8 cellular contexts compared by ENCODE assay signal in the genomic region with DNA sequence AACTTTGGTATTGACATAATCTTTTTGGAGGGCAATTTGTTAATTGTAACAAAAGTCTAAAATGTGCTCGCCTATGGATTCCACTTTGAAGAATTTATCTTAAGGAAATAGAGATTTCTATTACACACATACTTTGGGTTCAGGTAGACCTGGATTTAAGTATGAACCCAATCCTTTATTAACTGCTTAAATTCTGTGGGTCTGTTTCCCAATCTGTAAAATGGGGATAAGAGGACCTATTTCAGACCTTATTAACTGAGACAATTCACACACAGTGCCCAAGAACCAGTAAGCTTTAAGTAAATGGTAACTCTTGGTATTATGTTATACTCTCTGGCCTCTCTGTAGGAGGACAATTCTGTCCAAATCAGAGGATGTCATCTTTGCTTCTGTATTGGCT. TPM values are rescaled to one million over a fixed set of nuclear protein-coding genes. Genes with fewer than 3 reads are reported as not detected.
DNase-seq lines count a peak whose midpoint lies in the region; TF ChIP-seq lines count a peak whose summit lies in the region.

No MANE protein-coding gene starts in this region.

- no peaks in the 10 kb centered on the region for H3K4me1 ChIP-seq in BE2C
- H3K4me1 ChIP-seq in Loucy (ENCODE audit: insufficient read depth, low read length, poor library complexity, severe bottlenecking) = peaks cover 19% of the 10 kb centered on the region

- H3K27ac ChIP-seq in dorsolateral prefrontal cortex = peak overlapping the region in 57 of 59 donors; percentile 41 to 97 (median 88)

- H3F3A ChIP-seq in Loucy (ENCODE audit: low read depth) = no peaks in the 10 kb centered on the region

- peaks cover 7% of the 10 kb centered on the region for H4K20me1 ChIP-seq in Loucy (ENCODE audit: insufficient read depth, low read length, poor library complexity, severe bottlenecking)

- H3K4me2 ChIP-seq in Loucy (ENCODE audit: low read depth, low read length, poor library complexity, severe bottlenecking) = peak overlapping the region; percentile 78

- peaks cover 27% of the 10 kb centered on the region for H3K79me2 ChIP-seq in Loucy (ENCODE audit: insufficient read depth, low read length)

- TF ChIP-seq CTCF in BE2C (IDR thresholded peaks at IDR 0.05; ENCODE audit: low read depth, low read length) = no peak
- no peak for TF ChIP-seq CTCF in Loucy (conservative IDR thresholded peaks at IDR 0.05; ENCODE audit: low read length)
- TF ChIP-seq CTCF in dorsolateral prefrontal cortex (IDR thresholded peaks at IDR 0.05 in 54 of 56, conservative IDR thresholded peaks at IDR 0.05 in 2 of 56; ENCODE audit: low read depth in 1 of 56, partially characterized antibody in 56 of 56) = no peak
- no peak for TF ChIP-seq CTCF in nephron progenitor cell (IDR thresholded peaks at IDR 0.05)

- H2AFZ ChIP-seq in Loucy (ENCODE audit: low read length) = peak overlapping the region; percentile 89

- peaks cover 19% of the 10 kb centered on the region for H3K9me3 Mint-ChIP-seq in nephron progenitor cell

- peaks cover 13% of the 10 kb centered on the region for H3K27me3 Mint-ChIP-seq in nephron progenitor cell (ENCODE audit: low read depth, poor library complexity)

- H3K4me3 ChIP-seq in BE2C (ENCODE audit: low read depth, low read length) (peak overlapping the region; percentile 97), Loucy (ENCODE audit: low read length, poor library complexity, severe bottlenecking) (peak overlapping the region; percentile 95), dorsolateral prefrontal cortex (peak overlapping the region in 58 of 59 donors; percentile 71 to 100 (median 94))

- H3K36me3 ChIP-seq in BE2C (peaks cover 18% of the 10 kb centered on the region), Loucy (ENCODE audit: insufficient read depth, low read length) (peaks cover 7% of the 10 kb centered on the region; the same call in 1 of the 2 replicates)

- H3K9ac ChIP-seq in Loucy (ENCODE audit: low read depth, low read length, poor library complexity, severe bottlenecking) = peak overlapping the region; percentile 66

- H3K4me1 Mint-ChIP-seq in nephron progenitor cell = peaks cover 35% of the 10 kb centered on the region

- peaks cover 22% of the 10 kb centered on the region for H3K36me3 Mint-ChIP-seq in nephron progenitor cell (ENCODE audit: low read depth)

- H3K9me2 ChIP-seq in Loucy (replicated peaks; ENCODE audit: low read depth, low read length) = no peaks in the 10 kb centered on the region

- peak overlapping the region; percentile 94 for H3K27ac Mint-ChIP-seq in nephron progenitor cell

- H3K9me3 ChIP-seq in BE2C (no peaks in the 10 kb centered on the region), Loucy (ENCODE audit: insufficient read depth, low read depth, low read length) (no peaks in the 10 kb centered on the region)

- no peak for DNase-seq in BE2C
- DNase-seq in dorsolateral prefrontal cortex = no peak
- DNase-seq in nephron progenitor cell = no peak
- no peak for DNase-seq in NCI-H2081 (lab: John Stamatoyannopoulos, UW)
- DNase-seq in SIG-M5 (lab: John Stamatoyannopoulos, UW) = no peak
- DNase-seq in mesenteric fat pad (ENCODE audit: low spot score) = no peak
- no peak for DNase-seq in NCI-H2171 (lab: John Stamatoyannopoulos, UW)

- intact Hi-C loops in dorsolateral prefrontal cortex (cut with DNase I) = loop anchor here (5.0 kb wide), 4 partner anchors 50 to 65 kb away; a partner anchor contains a TSS

- peak overlapping the region; percentile 99 for H3K4me3 Mint-ChIP-seq in nephron progenitor cell

- no peaks in the 10 kb centered on the region for H3K27me3 ChIP-seq in BE2C
- no peaks in the 10 kb centered on the region for H3K27me3 ChIP-seq in Loucy (ENCODE audit: insufficient read depth, low read length, poor library complexity, severe bottlenecking)
- no peaks in the 10 kb centered on the region for H3K27me3 ChIP-seq in dorsolateral prefrontal cortex

RNA-seq across cellular contexts. Expression of a gene that starts 0.8 kb away (rescaled TPM):
- polyA plus RNA-seq in BE2C (2012; ENCODE audit: insufficient read depth, insufficient read length, low read depth) = 153 TPM
- total RNA-seq in dorsolateral prefrontal cortex (10 to 100 TPM; 25.4 to 55.5 (median 38.0) TPM), mesenteric fat pad (33.2 TPM)

RNA-seq across cellular contexts. Expression of a gene that starts 46.5 kb away (rescaled TPM):
- polyA plus RNA-seq in BE2C (2012; ENCODE audit: insufficient read depth, insufficient read length, low read depth) = 44.0 TPM
- total RNA-seq in dorsolateral prefrontal cortex (10 to 100 TPM in 1 of 120 experiments, 1 to 10 TPM in 119; 1.3 to 14.5 (median 3.0) TPM), mesenteric fat pad (2.9 TPM)

RNA-seq across cellular contexts. Expression of a gene that starts 49.4 kb away (rescaled TPM):
- polyA plus RNA-seq in BE2C (2012; ENCODE audit: insufficient read depth, insufficient read length, low read depth) = 25.5 TPM
- total RNA-seq in dorsolateral prefrontal cortex (10 to 100 TPM; 31.8 to 59.8 (median 43.1) TPM), mesenteric fat pad (27.9 TPM)
